In genomic region chr1:63004868-63005267, GRCh38 we compare ENCODE assay signal across 11 cellular contexts.
DNase-seq lines count a peak whose midpoint lies in the region; ATAC-seq, FAIRE-seq and TF ChIP-seq lines count a peak whose summit lies in the region.
"Had no signal": no experiment of that assay in that cellular context is flagged by ENCODE, and none has a peak within 500 bp of the region (broad histone marks: within the 10 kb centered on the region; RNA-seq: fewer than 3 reads in every experiment).

No MANE protein-coding gene starts in this region.

- no peaks in the 10 kb centered on the region for H3K79me2 ChIP-seq in K562 (ENCODE audit: control insufficient read depth, insufficient read depth, low read length)

- H3K27ac ChIP-seq in K562 (ENCODE audit: extremely low read depth, low read depth, low read length) = no peak overlapping the region
- H3K27ac ChIP-seq: HL-60 had no signal

- CTCF ChIA-PET in Calu3 (lab: Charles Lee) = interaction anchor here (0.6 to 1.7 kb wide), 2 partner anchors 144 to 409 kb away, joined by 3 to 33 read pairs; no protein-coding TSS in a partner anchor
- CTCF ChIA-PET in K562 (lab: Yijun Ruan, JAX; ENCODE audit: low intra/inter-chr PET ratio) = no interaction called here

- WGBS in K562 (ENCODE audit: insufficient coverage, low coverage, missing lambda C conversion rate) = no CpG with 5 or more reads among the region's 1 CpG

- ATAC-seq in K562 (no peak), left lobe of liver (peak; percentile 70), GM21717 (IDR thresholded peaks at IDR 0.05; ENCODE audit: unreplicated experiment) (no peak), HG02610 (IDR thresholded peaks at IDR 0.05; ENCODE audit: unreplicated experiment) (no peak), HG03354 (IDR thresholded peaks at IDR 0.05; ENCODE audit: poor library complexity, severe bottlenecking, unreplicated experiment) (no peak)

- DNase-seq in Calu3 (peak; percentile 44), LHCN-M2 (ENCODE audit: low read depth) (peak; percentile 4), K562 (ENCODE audit: extremely low read depth in 1 of 4, low spot score in 3 of 4) (peak in 1 of 4 experiments; percentile 2), left lobe of liver (ENCODE audit: low spot score) (no peak)
- no peak for DNase-seq in NK-92 treated with Interleukin-12 subunit alpha and Interleukin-12 subunit beta, amount 100 ng/mL, for 24 hours (lab: John Stamatoyannopoulos, UW)
- DNase-seq: activated T-cell treated with anti-CD3 and anti-CD28 coated beads for 4 hours had no signal

- H3K27me3 ChIP-seq in K562 (ENCODE audit: control insufficient read depth in 2 of 2, insufficient read depth in 2 of 2, low read length in 2 of 2) = peaks cover 3 to 11% of the 10 kb centered on the region in 2 experiments; a peak in 4 of 5 replicates

- POLR2A ChIA-PET in K562 (lab: Yijun Ruan, JAX) = no interaction called here

- no peak overlapping the region for H3K9ac ChIP-seq in K562 (ENCODE audit: insufficient read depth in 1 of 2, low read depth in 2 of 2, low read length in 2 of 2)

- no peaks in the 10 kb centered on the region for H4K20me1 ChIP-seq in K562 (replicated peaks; ENCODE audit: control insufficient read depth, insufficient read depth, low read length)

- H3K4me1 ChIP-seq in K562 (replicated peaks in 1 of 2; ENCODE audit: control insufficient read depth in 2 of 2, insufficient read depth in 2 of 2, low read length in 2 of 2) = no peaks in the 10 kb centered on the region

- H3K36me3 ChIP-seq in K562 (ENCODE audit: control insufficient read depth, insufficient read depth, low read length) = no peaks in the 10 kb centered on the region

- no peaks in the 10 kb centered on the region for H3K36me3 Mint-ChIP-seq in Calu3 (ENCODE audit: insufficient read depth, unreplicated experiment)

- H3K9me1 ChIP-seq in K562 (ENCODE audit: control insufficient read depth, insufficient read depth, low read length) = no peaks in the 10 kb centered on the region

- TF ChIP-seq CTCF in Calu3 (IDR thresholded peaks at IDR 0.05; ENCODE audit: unreplicated experiment) (peak; percentile 37), K562 (IDR thresholded peaks at IDR 0.05 in 2 of 3, conservative IDR thresholded peaks at IDR 0.05 in 1 of 3; ENCODE audit: insufficient read depth in 2 of 3, low read depth in 1 of 3, low read length in 3 of 3) (0 out of 6 replicates have a peak, but pooled peaks of 2 of the 3 experiments have one; percentile 12 to 13)

- BruUV-seq in Calu3 (replicated peaks; lab: Mats Ljungman, UMichigan) (no TSS peak), K562 (replicated peaks; lab: Mats Ljungman, UMichigan) (no TSS peak)

- peak in 1 of 2 experiments; percentile 40; a peak in 2 of 4 replicates for TF ChIP-seq RAD21 in K562 (CRISPR knock-in tag; conservative IDR thresholded peaks at IDR 0.05 in 1 of 2, IDR thresholded peaks at IDR 0.05 in 1 of 2)

- TF ChIP-seq EP300 in K562 (IDR thresholded peaks at IDR 0.05; ENCODE audit: low read length) = no peak

- H3K4me3 Mint-ChIP-seq in Calu3 (ENCODE audit: low read depth, unreplicated experiment) = no peak overlapping the region

- no peaks in the 10 kb centered on the region for H3K9me3 Mint-ChIP-seq in Calu3 (ENCODE audit: low read depth, unreplicated experiment)

- no peak overlapping the region for H3K4me2 ChIP-seq in K562 (ENCODE audit: insufficient read depth, low read length)

- in situ Hi-C loops in K562 (cut with MboI) = no loop called here

- TF ChIP-seq POLR2A in K562 (conservative IDR thresholded peaks at IDR 0.05) = no peak

- peaks cover 59% of the 10 kb centered on the region for H3K27me3 Mint-ChIP-seq in Calu3 (ENCODE audit: unreplicated experiment)

- H3K9me3 ChIP-seq in K562 (replicated peaks; ENCODE audit: control insufficient read depth, insufficient read depth, low read depth, low read length) = no peaks in the 10 kb centered on the region

- H2AFZ ChIP-seq in K562 (ENCODE audit: low read depth, low read length) = no peak overlapping the region

- H3K27ac Mint-ChIP-seq in Calu3 (ENCODE audit: unreplicated experiment) = no peak overlapping the region

- H3K4me1 Mint-ChIP-seq in Calu3 (ENCODE audit: low read depth, unreplicated experiment) = no peaks in the 10 kb centered on the region

- FAIRE-seq in K562 (lab: Jason Lieb, UNC) = no peak
- FAIRE-seq: endometrium had no signal

- intact Hi-C loops in Calu3 (cut with micrococcal nuclease; ENCODE audit: unreplicated experiment) (loop anchor here (2.0 to 10.0 kb wide), 3 partner anchors 144 to 530 kb away; no protein-coding TSS in a partner anchor), K562 (cut with micrococcal nuclease) (no loop called here)

- H3K4me3 ChIP-seq in K562 = no peak overlapping the region

TF ChIP-seq in K562, 482 proteins besides CTCF, POLR2A, EP300 and RAD21:
- TF ChIP-seq NCOR1 (IDR thresholded peaks at IDR 0.05) (no peak), ZBTB26 (CRISPR knock-in tag; IDR thresholded peaks at IDR 0.05) (no peak), YY1 (IDR thresholded peaks at IDR 0.05; ENCODE audit: borderline replicate concordance in 1 of 3, control insufficient read depth in 1 of 3, extremely low read depth in 1 of 3, insufficient read depth in 3 of 3, insufficient read length in 1 of 3, insufficient replicate concordance in 2 of 3, low read depth in 1 of 3, low read length in 2 of 3) (no peak)

Comparison
In these comparisons a context has a peak if more than half of its experiments do, and no peak if none do; other contexts are left out.
1. DNase-seq: peak in Calu3 (single experiment) and LHCN-M2 (single experiment); none in left lobe of liver (single experiment) and NK-92 treated with Interleukin-12 subunit alpha and Interleukin-12 subunit beta, amount 100 ng/mL, for 24 hours (single experiment).